In the genomic region with DNA sequence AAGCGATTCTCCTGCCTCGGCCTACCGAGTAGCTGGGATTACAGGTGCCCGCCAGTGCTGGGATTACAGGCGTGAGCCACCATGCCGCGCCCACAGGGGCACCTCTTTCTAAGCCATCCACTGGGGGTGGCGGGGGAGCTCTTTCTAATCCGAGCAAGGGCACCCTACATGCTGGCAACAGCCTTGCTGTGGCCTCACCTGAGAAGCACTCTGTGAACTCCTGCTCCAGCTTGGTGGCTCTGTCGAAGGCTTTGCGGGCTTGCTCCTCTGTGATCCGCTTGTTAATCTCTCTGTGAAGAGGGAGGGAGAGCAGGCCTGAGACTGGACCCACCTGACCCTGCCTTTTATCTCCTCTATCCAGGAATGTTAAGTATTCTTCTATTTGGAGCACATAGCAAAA, we compare ENCODE assay signal across 12 cellular contexts.
"Had no signal": no experiment of that assay in that cellular context is flagged by ENCODE, and none has a peak within 500 bp of the region (broad histone marks: within the 10 kb centered on the region; RNA-seq: fewer than 3 reads in every experiment).

No MANE protein-coding gene starts in this region.

- DNase-seq: foreskin melanocyte, hippocampal formation, naive B cell, psoas muscle, sigmoid colon, stomach, transverse colon had no signal

- H3K27ac ChIP-seq: colonic mucosa, heart left ventricle, psoas muscle, sigmoid colon, skin epidermis, stomach, thoracic aorta, transverse colon had no signal

- H3K4me1 Mint-ChIP-seq: nephron had no signal

- H3K4me1 ChIP-seq: colonic mucosa, heart left ventricle, psoas muscle, sigmoid colon, stomach, transverse colon had no signal

- H3K4me3 Mint-ChIP-seq: naive B cell, nephron had no signal

- H3K27ac Mint-ChIP-seq: naive B cell, nephron had no signal

- H3K9me3 ChIP-seq: colonic mucosa, heart left ventricle, psoas muscle, sigmoid colon, stomach, thoracic aorta, transverse colon had no signal

- H3K27me3 ChIP-seq: colonic mucosa, heart left ventricle, sigmoid colon, stomach, transverse colon had no signal

- H3K27me3 Mint-ChIP-seq: naive B cell had no signal

- H3K36me3 Mint-ChIP-seq: naive B cell had no signal

- H3K4me3 ChIP-seq: colonic mucosa, heart left ventricle, psoas muscle, sigmoid colon, skin epidermis, stomach, thoracic aorta, transverse colon had no signal

- H3K9me3 Mint-ChIP-seq: nephron had no signal

- H3K36me3 ChIP-seq: colonic mucosa, transverse colon had no signal
